Comparison of ENCODE assay signal across 8 cellular contexts in the genomic region with DNA sequence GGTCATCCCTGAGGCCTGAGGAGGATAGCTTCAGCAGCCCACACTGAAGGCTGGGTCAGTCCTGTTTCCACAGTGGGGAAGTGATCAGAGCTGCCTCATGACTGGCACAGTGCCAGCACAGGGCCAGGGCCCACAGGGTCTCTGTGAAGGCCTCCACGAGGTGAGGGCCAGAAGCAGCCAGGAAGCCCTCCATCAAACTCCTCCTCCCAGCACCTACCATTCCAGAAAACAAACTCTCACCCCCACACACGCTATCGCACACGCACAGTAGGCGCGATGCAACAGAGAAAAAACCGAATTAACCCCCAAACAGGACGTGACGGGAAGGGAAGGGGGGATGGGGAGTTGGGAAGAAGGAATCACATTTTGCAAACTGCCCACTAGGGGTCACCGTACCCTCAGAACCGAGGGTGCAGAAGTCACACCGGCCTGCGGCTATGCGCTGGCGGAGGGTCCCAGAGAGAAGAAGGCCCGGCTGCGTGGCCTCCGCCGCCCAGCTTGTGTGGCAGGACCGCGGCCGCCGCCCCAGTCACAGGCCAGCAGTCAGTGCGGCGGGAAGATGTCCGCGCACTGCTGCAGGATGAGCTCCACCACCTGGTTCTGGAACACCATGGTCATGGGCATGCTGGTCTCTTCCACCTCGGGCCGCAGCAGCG. TPM values are rescaled to one million over a fixed set of nuclear protein-coding genes. Genes with fewer than 3 reads are reported as not detected.
DNase-seq lines count a peak whose midpoint lies in the region; ATAC-seq and TF ChIP-seq lines count a peak whose summit lies in the region.

No MANE protein-coding gene starts in this region.

- peak overlapping the region; percentile 61 for H3K4me2 ChIP-seq in BLaER1

- H4K20me1 ChIP-seq in BLaER1, result peaks cover 10% of the 10 kb centered on the region

- CTCF ChIA-PET in activated naive CD4-positive, alpha-beta T cell treated with anti-CD3 and anti-CD28 coated beads for 36 hours (lab: Charles Lee), result interaction anchor here (0.6 to 3.1 kb wide), 8 partner anchors 10 to 196 kb away, joined by 3 to 13 read pairs (median 5); no protein-coding TSS in a partner anchor

- H3K36me3 Mint-ChIP-seq in activated naive CD4-positive, alpha-beta T cell treated with anti-CD3 and anti-CD28 coated beads for 36 hours (ENCODE audit: low read depth), result peaks cover 11% of the 10 kb centered on the region
- no peaks in the 10 kb centered on the region for H3K36me3 Mint-ChIP-seq in glutamatergic neuron (ENCODE audit: unreplicated experiment)

- peak overlapping the region; percentile 4 for H3K27ac Mint-ChIP-seq in activated naive CD4-positive, alpha-beta T cell treated with anti-CD3 and anti-CD28 coated beads for 36 hours
- H3K27ac Mint-ChIP-seq in glutamatergic neuron (ENCODE audit: unreplicated experiment), result peak overlapping the region; percentile 11

- peak; percentile 88 for TF ChIP-seq CTCF in glutamatergic neuron (IDR thresholded peaks at IDR 0.05; ENCODE audit: partially characterized antibody, unreplicated experiment)
- TF ChIP-seq CTCF in omental fat pad (IDR thresholded peaks at IDR 0.05), result peak in 1 of 3 donors; percentile 65

- no peak overlapping the region for H3K4me3 ChIP-seq in BLaER1
- no peak overlapping the region for H3K4me3 ChIP-seq in HAP-1

- H3K9ac ChIP-seq in BLaER1, result peak overlapping the region; percentile 24; the same call in 1 of the 2 replicates

- intact Hi-C loops in activated naive CD4-positive, alpha-beta T cell treated with anti-CD3 and anti-CD28 coated beads for 36 hours (cut with micrococcal nuclease), result loop anchor here (2.0 kb wide), 1 partner anchor 30 kb away; no protein-coding TSS in a partner anchor

- DNase-seq in HAP-1 (ENCODE audit: low spot score in 2 of 2), result peak; percentile 62 to 85
- peak; percentile 26 for DNase-seq in NOMO-1 treated with DMSO at 0.1 percent for 48 hours (lab: John Stamatoyannopoulos, UW; ENCODE audit: unreplicated experiment)
- peak; percentile 64 for DNase-seq in activated naive CD4-positive, alpha-beta T cell treated with anti-CD3 and anti-CD28 coated beads for 36 hours
- DNase-seq in glutamatergic neuron, result peak; percentile 87
- DNase-seq in omental fat pad (ENCODE audit: low spot score), result no peak

- peaks cover 41% of the 10 kb centered on the region for H3K4me1 ChIP-seq in BLaER1
- H3K4me1 ChIP-seq in HAP-1, result no peaks in the 10 kb centered on the region

- no peaks in the 10 kb centered on the region for H3K27me3 Mint-ChIP-seq in activated naive CD4-positive, alpha-beta T cell treated with anti-CD3 and anti-CD28 coated beads for 36 hours (ENCODE audit: low read depth)
- H3K27me3 Mint-ChIP-seq in glutamatergic neuron (ENCODE audit: unreplicated experiment), result peaks cover 4% of the 10 kb centered on the region

- no peak overlapping the region for H3K27ac ChIP-seq in BLaER1

- no peaks in the 10 kb centered on the region for H3K4me1 Mint-ChIP-seq in activated naive CD4-positive, alpha-beta T cell treated with anti-CD3 and anti-CD28 coated beads for 36 hours (ENCODE audit: low read depth)
- H3K4me1 Mint-ChIP-seq in glutamatergic neuron (ENCODE audit: low read depth, unreplicated experiment), result no peaks in the 10 kb centered on the region

- no peak overlapping the region for H3K4me3 Mint-ChIP-seq in activated naive CD4-positive, alpha-beta T cell treated with anti-CD3 and anti-CD28 coated beads for 36 hours
- H3K4me3 Mint-ChIP-seq in glutamatergic neuron (ENCODE audit: unreplicated experiment), result no peak overlapping the region

- in situ Hi-C loops in HAP-1 (cut with MboI; ENCODE audit: low sequenced_read_pairs), result no loop called here

- H3K9me3 ChIP-seq in BLaER1 (no peaks in the 10 kb centered on the region), HAP-1 (no peaks in the 10 kb centered on the region)

- H3K9me3 Mint-ChIP-seq in activated naive CD4-positive, alpha-beta T cell treated with anti-CD3 and anti-CD28 coated beads for 36 hours, result no peaks in the 10 kb centered on the region
- H3K9me3 Mint-ChIP-seq in glutamatergic neuron (ENCODE audit: unreplicated experiment), result peaks cover 8% of the 10 kb centered on the region

- peaks cover 65% of the 10 kb centered on the region for H3K36me3 ChIP-seq in BLaER1
- no peaks in the 10 kb centered on the region for H3K36me3 ChIP-seq in HAP-1 (replicated peaks)

- ATAC-seq in omental fat pad (ENCODE audit: low FRiP score), result peak; percentile 71
- ATAC-seq in HG03159 (IDR thresholded peaks at IDR 0.05; ENCODE audit: unreplicated experiment), result no peak
- ATAC-seq in HG02571 (IDR thresholded peaks at IDR 0.05; ENCODE audit: unreplicated experiment), result no peak

- H3K27me3 ChIP-seq in BLaER1, result no peaks in the 10 kb centered on the region
- no peaks in the 10 kb centered on the region; the same call in 1 of the 2 replicates for H3K27me3 ChIP-seq in HAP-1 (ENCODE audit: low read depth)

RNA-seq across cellular contexts. Expression of gene ARHGAP27, which starts 37.6 kb away (rescaled TPM):
- total RNA-seq in activated naive CD4-positive, alpha-beta T cell treated with anti-CD3 and anti-CD28 coated beads for 36 hours, result 10 to 100 TPM; 39.5 to 41.3 TPM
- total RNA-seq in glutamatergic neuron (ENCODE audit: unreplicated experiment), result 3.5 TPM
- 10 to 100 TPM; 13.4 to 52.5 (median 23.7) TPM for total RNA-seq in omental fat pad
